ENCODE assay signal across 33 cellular contexts in genomic region chr12:51872689-51872981, GRCh38. TPM values are rescaled to one million over a fixed set of nuclear protein-coding genes. Genes with fewer than 3 reads are reported as not detected.
DNase-seq lines count a peak whose midpoint lies in the region; ATAC-seq, FAIRE-seq and TF ChIP-seq lines count a peak whose summit lies in the region.
"Had no signal": no experiment of that assay in that cellular context is flagged by ENCODE, and none has a peak within 500 bp of the region (broad histone marks: within the 10 kb centered on the region; RNA-seq: fewer than 3 reads in every experiment).

No MANE protein-coding gene starts in this region.

- H2AFZ ChIP-seq in H1 (ENCODE audit: low read length) = no peak overlapping the region
- no peak overlapping the region for H2AFZ ChIP-seq in neural progenitor cell (replicated peaks)

- H3K9me3 Mint-ChIP-seq in neural progenitor cell = no peaks in the 10 kb centered on the region
- H3K9me3 Mint-ChIP-seq in CD8-positive, alpha-beta T cell = no peaks in the 10 kb centered on the region

- no peak overlapping the region for H3K9ac ChIP-seq in H1 (replicated peaks in 1 of 4; ENCODE audit: extremely low read depth in 1 of 4, low read depth in 3 of 4, low read length in 3 of 4)
- no peak overlapping the region for H3K9ac ChIP-seq in neural progenitor cell
- H3K9ac ChIP-seq: BLaER1 had no signal

- H3K23ac ChIP-seq in H1 (ENCODE audit: insufficient read length) = no peak overlapping the region

- H3K27ac ChIP-seq in WERI-Rb-1 (peak overlapping the region; percentile 92), H1 (ENCODE audit: low read depth, low read length) (no peak overlapping the region), neural progenitor cell (no peak overlapping the region)
- no peak overlapping the region for H3K27ac ChIP-seq in CD8-positive, alpha-beta T cell (ENCODE audit: low read depth, low read length)
- H3K27ac ChIP-seq: BLaER1 had no signal

- H3K56ac ChIP-seq in H1 (replicated peaks; ENCODE audit: insufficient read length, low read depth, low read length) = no peak overlapping the region

- H3K4me3 Mint-ChIP-seq in neural progenitor cell = peak overlapping the region; percentile 36
- H3K4me3 Mint-ChIP-seq in CD8-positive, alpha-beta T cell = no peak overlapping the region
- H3K4me3 Mint-ChIP-seq: CD4-positive, alpha-beta memory T cell; CD4-positive, CD25-positive, alpha-beta regulatory T cell had no signal

- no peak overlapping the region for H3K14ac ChIP-seq in H1 (ENCODE audit: insufficient read length)

- no peak overlapping the region for H2BK20ac ChIP-seq in H1 (ENCODE audit: low read length)

- H3K79me1 ChIP-seq in H1 (ENCODE audit: low read depth, low read length) = no peaks in the 10 kb centered on the region

- H4K8ac ChIP-seq in H1 (ENCODE audit: extremely low read depth, insufficient read depth, low read length) = no peak overlapping the region

- H3K36me3 Mint-ChIP-seq in neural progenitor cell = no peaks in the 10 kb centered on the region
- H3K36me3 Mint-ChIP-seq in CD8-positive, alpha-beta T cell = no peaks in the 10 kb centered on the region
- H3K36me3 Mint-ChIP-seq: CD4-positive, alpha-beta memory T cell; CD4-positive, CD25-positive, alpha-beta regulatory T cell had no signal

- TF ChIP-seq EP300 in H1 (IDR thresholded peaks at IDR 0.05; ENCODE audit: borderline replicate concordance in 1 of 2, low read depth in 2 of 2, low read length in 2 of 2) = no peak

- ATAC-seq in SK-N-SH treated with all-trans-retinoic acid at 6 μM for 48 hours = no peak
- no peak for ATAC-seq in CD8-positive, alpha-beta T cell
- ATAC-seq: GM12878 had no signal

- no peaks in the 10 kb centered on the region for H3K36me3 ChIP-seq in WERI-Rb-1
- H3K36me3 ChIP-seq in H1 (ENCODE audit: control insufficient read depth in 2 of 4, insufficient read depth in 4 of 4, low read length in 3 of 4) = no peaks in the 10 kb centered on the region
- H3K36me3 ChIP-seq in neural progenitor cell = no peaks in the 10 kb centered on the region
- no peaks in the 10 kb centered on the region for H3K36me3 ChIP-seq in CD8-positive, alpha-beta T cell (ENCODE audit: insufficient read depth, low read length)
- H3K36me3 ChIP-seq: BE2C, BLaER1 had no signal

- no peak overlapping the region for H2BK12ac ChIP-seq in H1 (ENCODE audit: low read depth, low read length)

- H4K91ac ChIP-seq in H1 (replicated peaks; ENCODE audit: insufficient read length, low read length) = no peak overlapping the region

- H3K18ac ChIP-seq in H1 (ENCODE audit: extremely low read depth, low read length) = no peak overlapping the region

- H3K4ac ChIP-seq in H1 (replicated peaks; ENCODE audit: insufficient read length, low read depth, low read length) = no peak overlapping the region

- no peaks in the 10 kb centered on the region for H3K79me2 ChIP-seq in H1 (ENCODE audit: control insufficient read depth in 1 of 2, insufficient read depth in 2 of 2, low read length in 2 of 2)
- no peaks in the 10 kb centered on the region for H3K79me2 ChIP-seq in neural progenitor cell (ENCODE audit: low read depth)

- WGBS in H1 (ENCODE audit: extremely low coverage in 1 of 2, insufficient coverage in 1 of 2, insufficient read length in 1 of 2, insufficient replicate concordance in 2 of 2, low coverage in 1 of 2, low lambda C conversion rate in 2 of 2, missing lambda C conversion rate in 1 of 2), 2 experiments = 94% methylated on average over 3 of the region's 3 CpGs; no CpG with 5 or more reads in 1 of the 2 experiments

- H3K27me3 ChIP-seq in WERI-Rb-1 (ENCODE audit: insufficient read depth, low read depth, severe bottlenecking) (no peaks in the 10 kb centered on the region), H1 (replicated peaks in 1 of 4; ENCODE audit: control insufficient read depth in 3 of 4, extremely low read depth in 1 of 4, insufficient read depth in 3 of 4, low read length in 3 of 4) (peaks cover 0 to 23% (median 19%) of the 10 kb centered on the region in 4 experiments; a peak in 6 of 7 replicates), neural progenitor cell (peaks cover 54% of the 10 kb centered on the region)
- H3K27me3 ChIP-seq in CD8-positive, alpha-beta T cell (ENCODE audit: insufficient read depth, low read length) = peaks cover 15% of the 10 kb centered on the region
- H3K27me3 ChIP-seq: BE2C had no signal

- H3K4me2 ChIP-seq in H1 (ENCODE audit: insufficient read depth in 1 of 2, low read depth in 2 of 2, low read length in 2 of 2) = no peak overlapping the region
- H3K4me2 ChIP-seq in neural progenitor cell = no peak overlapping the region
- H3K4me2 ChIP-seq: BLaER1 had no signal

- CTCF ChIA-PET in H1 (lab: Charles Lee; ENCODE audit: partially characterized antibody) = interaction anchor here (0.8 to 10.6 kb wide), 18 partner anchors 9 to 352 kb away, joined by 3 to 139 read pairs (median 9); partner anchors contain the start of gene ANKRD33
- CTCF ChIA-PET in CD8-positive, alpha-beta T cell (lab: Charles Lee) = no interaction called here

- no peak overlapping the region for H2BK15ac ChIP-seq in H1 (ENCODE audit: low read length)

- intact Hi-C loops in CD8-positive, alpha-beta T cell (cut with DNase I, micrococcal nuclease) = no loop called here

- TF ChIP-seq CTCF in D721Med (IDR thresholded peaks at IDR 0.05; ENCODE audit: insufficient read depth, missing control alignments) (no peak), WERI-Rb-1 (IDR thresholded peaks at IDR 0.05; ENCODE audit: low read depth, low read length) (no peak), H1 (IDR thresholded peaks at IDR 0.05; ENCODE audit: control extremely low read depth in 1 of 3, insufficient read depth in 1 of 3, low read depth in 1 of 3, low read length in 3 of 3) (no peak), neural progenitor cell (IDR thresholded peaks at IDR 0.05) (no peak)
- no peak for TF ChIP-seq CTCF in CD8-positive, alpha-beta T cell (IDR thresholded peaks at IDR 0.05)

- H4K20me1 ChIP-seq in H1 (replicated peaks in 1 of 2; ENCODE audit: control insufficient read depth in 1 of 2, insufficient read depth in 2 of 2, low read length in 2 of 2) = no peaks in the 10 kb centered on the region
- H4K20me1 ChIP-seq in neural progenitor cell (ENCODE audit: low read depth) = peaks cover 39% of the 10 kb centered on the region
- H4K20me1 ChIP-seq: BLaER1 had no signal

- H3F3A ChIP-seq in neural progenitor cell (ENCODE audit: low read depth) = peaks cover 38% of the 10 kb centered on the region

- H2BK5ac ChIP-seq in H1 (ENCODE audit: low read depth, low read length) = no peak overlapping the region

- TF ChIP-seq RAD21 in H1 (IDR thresholded peaks at IDR 0.05 in 1 of 2, conservative IDR thresholded peaks at IDR 0.05 in 1 of 2; ENCODE audit: low read depth in 2 of 2, low read length in 2 of 2) = no peak

- peaks cover 39% of the 10 kb centered on the region for H3K27me3 Mint-ChIP-seq in neural progenitor cell (ENCODE audit: insufficient read depth, low read depth)
- H3K27me3 Mint-ChIP-seq in CD8-positive, alpha-beta T cell (ENCODE audit: low read depth) = peaks cover 40% of the 10 kb centered on the region

- DNase-seq in D721Med (ENCODE audit: insufficient read length, low spot score) (no peak), WERI-Rb-1 (no peak), H1 (ENCODE audit: low read depth in 1 of 2, low spot score in 2 of 2) (no peak), neural progenitor cell (ENCODE audit: low spot score) (no peak), T-helper 2 cell (no peak), medulla oblongata (ENCODE audit: extremely low spot score) (no peak)
- no peak for DNase-seq in CD8-positive, alpha-beta T cell
- DNase-seq: 8988T; ACHN; BE2C; C1 segment of cervical spinal cord; Calu3; CD4-positive, alpha-beta memory T cell; CD4-positive, CD25-positive, alpha-beta regulatory T cell; DMS 273 treated with DMSO at 0.1 percent for 48 hours; DMS153; DMS53; DMS79; DND-41; EL; GDM1 had no signal

- no peak overlapping the region for H4K5ac ChIP-seq in H1 (ENCODE audit: insufficient read length, low read depth, low read length)

- H3K4me1 ChIP-seq in H1 (replicated peaks in 1 of 4; ENCODE audit: control insufficient read depth in 3 of 4, insufficient read depth in 4 of 4, low read length in 3 of 4) (peaks cover 4 to 29% (median 17%) of the 10 kb centered on the region in 4 experiments), neural progenitor cell (peaks cover 33% of the 10 kb centered on the region)
- peaks cover 6% of the 10 kb centered on the region for H3K4me1 ChIP-seq in CD8-positive, alpha-beta T cell (ENCODE audit: insufficient read depth, low read length)

- H3K4me1 Mint-ChIP-seq in neural progenitor cell = peaks cover 64% of the 10 kb centered on the region
- peaks cover 11% of the 10 kb centered on the region for H3K4me1 Mint-ChIP-seq in CD8-positive, alpha-beta T cell (ENCODE audit: low read depth)

- H3K23me2 ChIP-seq in H1 (ENCODE audit: low read depth, low read length) = peaks cover 12% of the 10 kb centered on the region; the same call in 1 of the 2 replicates

- no peak overlapping the region for H2BK120ac ChIP-seq in H1 (replicated peaks; ENCODE audit: low read depth, low read length)

- FAIRE-seq in D721Med (lab: Jason Lieb, UNC) = peak; percentile 46
- no peak for FAIRE-seq in H1 (lab: Jason Lieb, UNC)
- FAIRE-seq: A204.1, GM12878, GM12892, GM18507 had no signal

- no peak for TF ChIP-seq POLR2A in H1 (IDR thresholded peaks at IDR 0.05; ENCODE audit: control extremely low read depth in 1 of 2, low read depth in 2 of 2, low read length in 2 of 2)

- H3K27ac Mint-ChIP-seq in neural progenitor cell = peak overlapping the region; percentile 53
- H3K27ac Mint-ChIP-seq in CD8-positive, alpha-beta T cell = no peak overlapping the region

- POLR2A ChIA-PET in H1 (lab: Charles Lee; ENCODE audit: partially characterized antibody) = interaction anchor here (0.8 to 2.5 kb wide), 3 partner anchors 10 to 49 kb away, joined by 3 to 15 read pairs (median 4); no protein-coding TSS in a partner anchor
- POLR2A ChIA-PET in CD8-positive, alpha-beta T cell (lab: Charles Lee) = no interaction called here

- H2AK5ac ChIP-seq in H1 (ENCODE audit: low read depth, low read length) = no peak overlapping the region

- H3K4me3 ChIP-seq in WERI-Rb-1 (ENCODE audit: low read depth, low read length) = no peak overlapping the region
- H3K4me3 ChIP-seq in H1 (ENCODE audit: extremely low read depth in 1 of 4, insufficient read depth in 2 of 4, low read depth in 3 of 4, low read length in 4 of 4) = no peak overlapping the region
- no peak overlapping the region for H3K4me3 ChIP-seq in neural progenitor cell
- no peak overlapping the region for H3K4me3 ChIP-seq in CD8-positive, alpha-beta T cell (ENCODE audit: low read depth, low read length)
- H3K4me3 ChIP-seq: BLaER1, GM12878 had no signal

- H3K9me3 ChIP-seq in WERI-Rb-1 (ENCODE audit: severe bottlenecking) = no peaks in the 10 kb centered on the region
- no peaks in the 10 kb centered on the region for H3K9me3 ChIP-seq in H1 (ENCODE audit: insufficient read depth in 2 of 2, low read depth in 1 of 2, low read length in 1 of 2)
- H3K9me3 ChIP-seq in neural progenitor cell (ENCODE audit: low read depth) = no peaks in the 10 kb centered on the region
- no peaks in the 10 kb centered on the region for H3K9me3 ChIP-seq in CD8-positive, alpha-beta T cell (ENCODE audit: low read length)
- H3K9me3 ChIP-seq: BE2C, BLaER1, Caco-2 had no signal

RNA-seq across cellular contexts. Expression of gene ANKRD33, which starts 15.3 kb away (rescaled TPM):
- 0.19 and 0.41 TPM in 2 replicates for total RNA-seq in H1 (2021; fragmentation: NEBNext Ultra II Directional; extraction: Animal tissue kit (Norgen Biotek cat#: 25700))
- 0.53 and 1.5 TPM in 2 replicates for polyA plus RNA-seq in H1 (2011; rRNA removed)
- 1.1 TPM for polyA plus RNA-seq in H1 (2011; cell fraction: cytosol; rRNA removed)
- 8.7 TPM for polyA plus RNA-seq in H1 (2011; cell fraction: nucleus; rRNA removed)
- 0.53 to 1.1 TPM (median 0.62 TPM) in 4 replicates for polyA plus RNA-seq in H1 (2012, experiment 1 of 2)
- polyA plus RNA-seq in H1 (2012, experiment 2 of 2) = 0.39 TPM
- 0.34 TPM for polyA plus RNA-seq in H1 (2013, experiment 1 of 2)
- polyA plus RNA-seq in H1 (2013, experiment 2 of 2) = 0.57 TPM
- polyA minus RNA-seq in H1 (2011; rRNA and poly(A)+ RNA removed) = 0.34 and 0.73 TPM in 2 replicates
- polyA minus RNA-seq in H1 (2011; cell fraction: cytosol; rRNA and poly(A)+ RNA removed) = not detected
- 3.4 TPM for polyA minus RNA-seq in H1 (2011; cell fraction: nucleus; rRNA and poly(A)+ RNA removed)
- 0.39 and 0.46 TPM in 2 replicates for total RNA-seq in neural progenitor cell (ENCODE audit: low replicate concordance)
- not detected for total RNA-seq in CD8-positive, alpha-beta T cell
- total RNA-seq: A673; Caco-2; Calu3; CD4-positive, alpha-beta memory T cell; CD4-positive, CD25-positive, alpha-beta regulatory T cell; Daoy; G401; GM12878 had no signal
- polyA plus RNA-seq: AG04450; CD14-positive monocyte; CD4-positive, alpha-beta memory T cell; CD4-positive, CD25-positive, alpha-beta regulatory T cell; GM12878 had no signal

RNA-seq across cellular contexts. Expression of gene FIGNL2, which starts 24.1 kb away (rescaled TPM):
- 6.5 and 7.5 TPM in 2 replicates for total RNA-seq in H1 (2021; fragmentation: NEBNext Ultra II Directional; extraction: Animal tissue kit (Norgen Biotek cat#: 25700))
- 7.1 and 10.9 TPM in 2 replicates for polyA plus RNA-seq in H1 (2011; rRNA removed)
- polyA plus RNA-seq in H1 (2011; cell fraction: cytosol; rRNA removed) = 6.7 TPM
- polyA plus RNA-seq in H1 (2011; cell fraction: nucleus; rRNA removed) = 12.7 TPM
- 4.7 to 5.7 TPM (median 5.2 TPM) in 4 replicates for polyA plus RNA-seq in H1 (2012, experiment 1 of 2)
- 4.7 TPM for polyA plus RNA-seq in H1 (2012, experiment 2 of 2)
- 2.7 TPM for polyA plus RNA-seq in H1 (2013, experiment 1 of 2)
- 2.2 TPM for polyA plus RNA-seq in H1 (2013, experiment 2 of 2)
- 3.0 and 6.3 TPM in 2 replicates for polyA minus RNA-seq in H1 (2011; rRNA and poly(A)+ RNA removed)
- polyA minus RNA-seq in H1 (2011; cell fraction: cytosol; rRNA and poly(A)+ RNA removed) = 7.0 TPM
- polyA minus RNA-seq in H1 (2011; cell fraction: nucleus; rRNA and poly(A)+ RNA removed) = 11.2 TPM
- total RNA-seq in neural progenitor cell (ENCODE audit: low replicate concordance) = 9.3 and 25.1 TPM in 2 replicates
- total RNA-seq in CD8-positive, alpha-beta T cell = 1 to 10 TPM; 1.5 to 1.9 TPM
- total RNA-seq: Calu3, Daoy, GM12878 had no signal
- polyA plus RNA-seq: GM12878 had no signal

RNA-seq across cellular contexts. Expression of gene ACVRL1, which starts 34.7 kb away (rescaled TPM):
- total RNA-seq in H1 (2021; fragmentation: NEBNext Ultra II Directional; extraction: Animal tissue kit (Norgen Biotek cat#: 25700)) = 0.09 TPM in 1 of 2 replicates, not detected in the other
- 0.35 and 0.50 TPM in 2 replicates for polyA plus RNA-seq in H1 (2011; rRNA removed)
- polyA plus RNA-seq in H1 (2011; cell fraction: cytosol; rRNA removed) = 0.54 TPM
- 1.2 TPM for polyA plus RNA-seq in H1 (2011; cell fraction: nucleus; rRNA removed)
- polyA plus RNA-seq in H1 (2012, experiment 1 of 2) = 0.59 to 0.90 TPM (median 0.84 TPM) in 4 replicates
- 0.10 TPM for polyA plus RNA-seq in H1 (2012, experiment 2 of 2)
- 0.39 TPM for polyA plus RNA-seq in H1 (2013, experiment 1 of 2)
- polyA plus RNA-seq in H1 (2013, experiment 2 of 2) = 0.24 TPM
- 0.39 and 0.82 TPM in 2 replicates for polyA minus RNA-seq in H1 (2011; rRNA and poly(A)+ RNA removed)
- polyA minus RNA-seq in H1 (2011; cell fraction: cytosol; rRNA and poly(A)+ RNA removed) = not detected
- polyA minus RNA-seq in H1 (2011; cell fraction: nucleus; rRNA and poly(A)+ RNA removed) = 1.4 TPM
- total RNA-seq in neural progenitor cell (ENCODE audit: low replicate concordance) = 0.22 and 2.0 TPM in 2 replicates
- not detected for total RNA-seq in CD8-positive, alpha-beta T cell
- total RNA-seq: Caco-2; Calu3; CD4-positive, CD25-positive, alpha-beta regulatory T cell; GM12878 had no signal
- polyA plus RNA-seq: CD4-positive, alpha-beta memory T cell; CD4-positive, CD25-positive, alpha-beta regulatory T cell; GM12878 had no signal
